26 cellular contexts compared by ENCODE assay signal in the genomic region with DNA sequence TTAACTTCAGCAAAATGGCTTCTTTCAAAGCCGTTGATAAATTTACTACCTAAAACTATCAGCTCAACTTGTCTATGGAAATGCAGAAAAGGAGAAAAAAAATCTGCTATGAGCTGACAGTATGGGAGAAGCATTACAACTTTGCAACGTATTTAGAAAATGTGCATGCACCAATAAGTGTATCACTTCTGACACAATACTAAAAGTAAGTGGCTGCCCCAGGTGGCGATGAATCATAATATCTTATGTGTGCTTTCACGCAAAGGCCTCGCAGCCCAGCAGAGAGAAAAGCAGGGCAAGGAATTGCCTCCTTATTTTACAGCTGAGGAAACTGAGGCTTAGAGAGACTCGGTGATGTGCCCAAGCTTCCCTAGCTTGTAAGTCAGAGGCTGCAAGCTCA.
"Had no signal": no experiment of that assay in that cellular context is flagged by ENCODE, and none has a peak within 500 bp of the region (broad histone marks: within the 10 kb centered on the region; RNA-seq: fewer than 3 reads in every experiment).

No MANE protein-coding gene starts in this region.

- H3K27me3 ChIP-seq: ascending aorta, brain microvascular endothelial cell had no signal

- H3K4me3 ChIP-seq: ascending aorta, coronary artery, dorsolateral prefrontal cortex, esophagus squamous epithelium, gastroesophageal sphincter, heart right ventricle had no signal

- H3K9me3 ChIP-seq: ascending aorta, esophagus squamous epithelium, gastroesophageal sphincter, heart right ventricle had no signal

- H3K4me1 ChIP-seq: ascending aorta, esophagus squamous epithelium, gastroesophageal sphincter, heart right ventricle had no signal

- H3K27ac ChIP-seq: ascending aorta, brain microvascular endothelial cell, coronary artery, esophagus squamous epithelium, gastroesophageal sphincter, heart right ventricle had no signal

- H3K36me3 ChIP-seq: ascending aorta, brain microvascular endothelial cell, esophagus squamous epithelium, gastroesophageal sphincter, heart right ventricle had no signal

- DNase-seq: activated CD4-positive, alpha-beta memory T cell treated with anti-CD3 and anti-CD28 coated beads for 36 hours; activated CD4-positive, alpha-beta T cell treated with anti-CD3 and anti-CD28 coated beads for 36 hours; activated CD4-positive, alpha-beta T cell treated with anti-CD3 and anti-CD28 coated beads, Interleukin-2, amount 10 ng/mL, durations not matched to agents 24 days and 14 days; activated CD4-positive, CD25-positive, alpha-beta regulatory T cell; activated CD4-positive, CD25-positive, alpha-beta regulatory T cell treated with anti-CD3 and anti-CD28 coated beads, Interleukin-2, amount 50 U/mL, for 72 hours; activated CD8-positive, alpha-beta memory T cell treated with anti-CD3 and anti-CD28 coated beads, Interleukin-2, amount 10 ng/mL, durations not matched to agents 7 days and 5 days; activated CD8-positive, alpha-beta memory T cell treated with anti-CD3 and anti-CD28 coated beads, Interleukin-2, amount 50 U/mL, for 4 hours; activated CD8-positive, alpha-beta T cell treated with anti-CD3 and anti-CD28 coated beads, Interleukin-2, amount 10 ng/mL, durations not matched to agents 7 days and 5 days; activated effector memory CD4-positive, alpha-beta T cell treated with anti-CD3 and anti-CD28 coated beads, Interleukin-2, amount 50 U/mL, for 16 hours; activated naive CD4-positive, alpha-beta T cell; activated naive CD4-positive, alpha-beta T cell treated with anti-CD3 and anti-CD28 coated beads, Interleukin-2, amount 10 ng/mL, durations not matched to agents 7 days and 5 days; activated naive CD8-positive, alpha-beta T cell treated with anti-CD3 and anti-CD28 coated beads, Interleukin-2, amount 10 ng/mL, durations not matched to agents 7 days and 5 days; activated T-cell treated with anti-CD3 and anti-CD28 coated beads, Interleukin-2, amount 50 U/mL, for 1 hour; activated T-cell treated with anti-CD3 and anti-CD28 coated beads, Interleukin-2, amount 50 U/mL, for 48 hours; brain microvascular endothelial cell; dorsolateral prefrontal cortex; effector memory CD4-positive, alpha-beta T cell; esophagus squamous epithelium; foreskin melanocyte; heart right ventricle; T-helper 1 cell; T-helper 17 cell; T1000 had no signal
